18 cellular contexts compared by ENCODE assay signal in the genomic region with DNA sequence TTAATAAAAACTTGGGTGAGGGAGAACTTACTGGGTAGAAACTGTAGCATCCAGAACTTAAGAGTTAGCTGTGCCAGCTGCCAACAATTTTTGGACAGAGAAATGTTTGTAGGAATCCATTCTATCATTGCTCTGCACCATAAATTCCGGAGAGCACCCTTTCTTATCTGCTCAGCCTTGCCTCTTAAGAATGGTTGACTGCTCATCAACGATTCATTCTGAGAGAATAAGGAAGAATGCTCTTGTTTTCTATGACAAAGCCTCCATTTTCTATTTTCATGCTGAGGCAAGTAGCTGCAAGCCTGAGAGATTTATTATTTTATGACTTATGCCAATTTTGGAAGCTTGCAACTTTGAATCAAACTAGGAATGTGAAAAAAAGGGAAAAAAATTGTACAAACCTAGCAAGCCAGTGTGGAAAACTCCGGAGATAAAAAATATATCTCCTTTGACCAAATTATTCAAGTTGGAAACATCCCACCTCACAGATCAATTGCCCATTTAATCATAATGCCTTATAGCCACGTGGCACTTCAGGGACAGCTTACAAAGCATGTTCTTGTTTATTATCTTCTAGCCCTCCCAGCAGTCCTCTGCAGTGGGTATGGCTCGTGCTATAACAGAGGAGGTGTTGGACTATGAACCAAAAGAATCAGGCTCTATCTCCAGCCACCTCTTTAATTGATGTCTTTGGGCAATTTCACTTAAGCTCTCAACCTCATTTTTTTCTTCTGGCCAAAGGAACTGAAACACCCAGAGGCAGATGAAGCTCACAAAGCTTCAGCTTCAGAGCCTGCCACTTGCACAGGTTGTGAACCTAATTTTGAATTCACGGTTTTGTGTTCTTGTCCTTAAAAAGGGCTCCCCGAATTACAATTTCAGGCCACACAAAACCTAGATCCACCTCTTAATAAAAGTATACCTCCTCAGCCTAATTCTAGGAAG.
"Had no signal": no experiment of that assay in that cellular context is flagged by ENCODE, and none has a peak within 500 bp of the region (broad histone marks: within the 10 kb centered on the region; RNA-seq: fewer than 3 reads in every experiment).

No MANE protein-coding gene starts in this region.

- H3K4me1 ChIP-seq: psoas muscle had no signal

- H3K4me1 Mint-ChIP-seq: activated naive CD8-positive, alpha-beta T cell treated with anti-CD3 and anti-CD28 coated beads, Interleukin-2, amount 50 U/mL, for 24 hours; T-helper 17 cell; WTC11 had no signal

- H3K4me3 Mint-ChIP-seq: activated CD8-positive, alpha-beta T cell treated with anti-CD3 and anti-CD28 coated beads, Interleukin-2, amount 10 ng/mL, durations not matched to agents 7 days and 5 days; activated naive CD8-positive, alpha-beta T cell treated with anti-CD3 and anti-CD28 coated beads, Interleukin-2, amount 50 U/mL, for 24 hours; nephron progenitor cell; T-helper 17 cell; WTC11 had no signal

- DNase-seq: activated CD4-positive, alpha-beta T cell treated with anti-CD3 and anti-CD28 coated beads for 48 hours; activated CD8-positive, alpha-beta memory T cell treated with anti-CD3 and anti-CD28 coated beads, Interleukin-2, amount 50 U/mL, for 48 hours; activated CD8-positive, alpha-beta T cell treated with anti-CD3 and anti-CD28 coated beads, Interleukin-2, amount 10 ng/mL, durations not matched to agents 7 days and 5 days; activated naive CD4-positive, alpha-beta T cell; activated naive CD8-positive, alpha-beta T cell treated with anti-CD3 and anti-CD28 coated beads, Interleukin-2, amount 50 U/mL, for 24 hours; cortex of kidney; effector memory CD4-positive, alpha-beta T cell; head of caudate nucleus; left ventricle myocardium superior; nephron progenitor cell; psoas muscle; stimulated activated CD4-positive, alpha-beta T cell treated with anti-CD3 and anti-CD28 coated beads, Interleukin-12 subunit alpha, Interleukin-12 subunit beta, amount 100 ng/mL, for 4 hours; stimulated activated naive CD8-positive, alpha-beta T cell treated with anti-CD3 and anti-CD28 coated beads, Interleukin-15, Interleukin-2, amounts not matched to agents 100 U/mL and 50 U/mL, for 24 hours; T-helper 17 cell had no signal

- ATAC-seq: activated CD8-positive, alpha-beta T cell treated with anti-CD3 and anti-CD28 coated beads, Interleukin-2, amount 10 ng/mL, durations not matched to agents 7 days and 5 days; activated naive CD8-positive, alpha-beta T cell treated with anti-CD3 and anti-CD28 coated beads, Interleukin-2, amount 50 U/mL, for 24 hours; left ventricle myocardium superior; psoas muscle; stimulated activated naive CD8-positive, alpha-beta T cell treated with anti-CD3 and anti-CD28 coated beads, Interleukin-15, Interleukin-2, amounts not matched to agents 100 U/mL and 50 U/mL, for 24 hours; T-helper 17 cell; WTC11 had no signal

- H3K27ac ChIP-seq: ascending aorta, psoas muscle, sigmoid colon, thoracic aorta had no signal

- H3K36me3 ChIP-seq: ascending aorta, sigmoid colon, thoracic aorta had no signal

- H3K27me3 Mint-ChIP-seq: activated naive CD8-positive, alpha-beta T cell treated with anti-CD3 and anti-CD28 coated beads, Interleukin-2, amount 50 U/mL, for 24 hours had no signal

- H3K4me3 ChIP-seq: ascending aorta, psoas muscle, sigmoid colon, thoracic aorta had no signal

- H3K27ac Mint-ChIP-seq: activated CD8-positive, alpha-beta T cell treated with anti-CD3 and anti-CD28 coated beads, Interleukin-2, amount 10 ng/mL, durations not matched to agents 7 days and 5 days; activated naive CD8-positive, alpha-beta T cell treated with anti-CD3 and anti-CD28 coated beads, Interleukin-2, amount 50 U/mL, for 24 hours; nephron progenitor cell; T-helper 17 cell; WTC11 had no signal

- H3K27me3 ChIP-seq: ascending aorta, sigmoid colon had no signal

- H3K9me3 ChIP-seq: ascending aorta had no signal
